ENCODE assay signal across 25 cellular contexts in the genomic region with DNA sequence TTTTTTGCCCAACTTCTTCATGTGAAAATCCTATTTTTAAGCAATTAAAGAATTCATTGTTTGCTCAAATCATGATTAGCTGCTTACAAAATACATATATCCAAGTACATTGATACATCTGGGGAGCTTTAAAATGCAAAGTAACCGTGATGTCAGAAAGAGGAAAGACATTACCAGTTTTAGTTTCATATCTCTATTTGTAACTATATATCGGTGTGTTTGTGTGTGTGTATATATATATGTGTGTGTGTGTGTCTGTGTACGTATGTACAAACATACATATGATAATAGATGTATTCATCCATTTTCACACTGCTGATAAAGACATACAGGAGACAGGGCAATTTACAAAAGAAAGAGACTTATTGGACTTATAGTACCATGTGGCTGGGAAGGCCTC.
DNase-seq lines count a peak whose midpoint lies in the region; ATAC-seq and TF ChIP-seq lines count a peak whose summit lies in the region.
"Had no signal": no experiment of that assay in that cellular context is flagged by ENCODE, and none has a peak within 500 bp of the region (broad histone marks: within the 10 kb centered on the region; RNA-seq: fewer than 3 reads in every experiment).

No MANE protein-coding gene starts in this region.

- H3K4me3 Mint-ChIP-seq in CD14-positive monocyte, result no peak overlapping the region
- H3K4me3 Mint-ChIP-seq: activated naive CD8-positive, alpha-beta T cell; nephron progenitor cell; T-helper 2 cell treated with Interferon-gamma antibody and Interleukin-4, amounts not matched to agents 5 μg/mL and 100 μg/mL, for 36 hours had no signal

- ATAC-seq in GM18907 (IDR thresholded peaks at IDR 0.05; ENCODE audit: unreplicated experiment) (peak; percentile 67), HG02763 (IDR thresholded peaks at IDR 0.05; ENCODE audit: unreplicated experiment) (peak; percentile 52), HG03095 (IDR thresholded peaks at IDR 0.05; ENCODE audit: unreplicated experiment) (no peak)
- ATAC-seq in stimulated activated naive CD8-positive, alpha-beta T cell treated with anti-CD3 and anti-CD28 coated beads, Interleukin-15, Interleukin-2, amounts not matched to agents 100 U/mL and 50 U/mL, for 24 hours, result no peak
- ATAC-seq: HepG2 had no signal

- H3K9me3 Mint-ChIP-seq in CD14-positive monocyte, result peaks cover 0 to 3% (median 0%) of the 10 kb centered on the region in 7 donors
- H3K9me3 Mint-ChIP-seq: T-helper 2 cell treated with Interferon-gamma antibody and Interleukin-4, amounts not matched to agents 5 μg/mL and 100 μg/mL, for 36 hours had no signal

- no peak for DNase-seq in CD14-positive monocyte (ENCODE audit: low spot score)
- DNase-seq in NAMALWA (ENCODE audit: low spot score), result peak; percentile 21
- DNase-seq in stimulated activated naive CD8-positive, alpha-beta T cell treated with anti-CD3 and anti-CD28 coated beads, Interleukin-15, Interleukin-2, amounts not matched to agents 100 U/mL and 50 U/mL, for 24 hours, result no peak
- no peak for DNase-seq in AG20443 (ENCODE audit: low spot score)
- no peak for DNase-seq in C1 segment of cervical spinal cord (lab: John Stamatoyannopoulos, UW)
- DNase-seq: activated CD4-positive, alpha-beta T cell treated with anti-CD3 and anti-CD28 coated beads, Interleukin-2, amount 50 U/mL, for 1 hour; AML-193; aorta; dermis blood vessel endothelial cell; GDM1; H7; Kasumi-1; NCI-H1092 treated with DMSO at 0.1 percent for 48 hours; NCI-H1930; nephron progenitor cell; ovary; stimulated activated CD4-positive, alpha-beta T cell treated with anti-CD3 and anti-CD28 coated beads, Interleukin-2, amount 100 ng/mL, for 24 hours; substantia nigra; upper lobe of left lung had no signal

- H3K4me1 Mint-ChIP-seq in CD14-positive monocyte, result peaks cover 7% of the 10 kb centered on the region
- H3K4me1 Mint-ChIP-seq: nephron progenitor cell had no signal

- peaks cover 10 to 22% of the 10 kb centered on the region in 2 donors for H3K36me3 Mint-ChIP-seq in CD14-positive monocyte

- intact Hi-C loops in CD14-positive monocyte (cut with micrococcal nuclease), result no loop called here

- no peak for TF ChIP-seq CTCF in CD14-positive monocyte (IDR thresholded peaks at IDR 0.05)

- H3K27ac Mint-ChIP-seq in CD14-positive monocyte, result peak overlapping the region; percentile 60 to 81 (median 66)
- H3K27ac Mint-ChIP-seq: activated naive CD8-positive, alpha-beta T cell; nephron progenitor cell; T-helper 2 cell treated with Interferon-gamma antibody and Interleukin-4, amounts not matched to agents 5 μg/mL and 100 μg/mL, for 36 hours had no signal

- H3K27me3 Mint-ChIP-seq in CD14-positive monocyte (ENCODE audit: low read depth in 3 of 3), result no peaks in the 10 kb centered on the region
- H3K27me3 Mint-ChIP-seq: activated naive CD8-positive, alpha-beta T cell had no signal

Comparison
In these comparisons a context has a peak if more than half of its experiments do, and no peak if none do; other contexts are left out.
1. ATAC-seq: peak in GM18907 (single experiment) and HG02763 (single experiment); none in stimulated activated naive CD8-positive, alpha-beta T cell treated with anti-CD3 and anti-CD28 coated beads, Interleukin-15, Interleukin-2, amounts not matched to agents 100 U/mL and 50 U/mL, for 24 hours (single experiment) and HG03095 (single experiment).